In the genomic region with DNA sequence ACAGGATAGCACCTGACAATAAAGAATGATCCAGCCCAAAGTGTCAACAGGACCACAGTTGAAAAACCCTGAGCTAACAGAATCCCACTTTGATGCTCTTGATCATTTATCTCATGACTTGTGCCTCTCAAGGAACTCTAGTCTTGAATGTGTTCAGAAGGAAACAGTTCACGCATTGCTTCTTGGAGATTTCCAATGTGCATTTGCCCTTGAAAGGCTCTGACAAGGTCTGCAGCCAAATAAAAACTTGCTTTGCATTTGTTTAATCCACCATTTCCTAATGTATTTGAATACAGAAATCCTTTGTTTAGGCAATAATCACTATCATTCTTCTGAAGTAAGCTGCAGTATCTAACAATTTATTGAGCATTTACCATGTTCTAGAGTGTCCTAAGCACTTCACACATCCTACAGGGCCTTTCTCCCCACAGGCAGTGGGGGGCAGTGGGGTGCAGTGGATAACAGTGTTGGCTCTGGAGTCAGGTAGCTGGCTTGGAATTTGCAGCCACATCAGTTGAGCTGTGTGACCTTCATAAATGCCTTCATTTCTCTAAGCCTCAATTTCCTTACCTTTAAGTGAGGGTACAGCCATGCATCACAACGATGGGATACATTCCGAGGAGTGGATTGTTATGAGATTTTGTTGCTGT, we compare ENCODE assay signal across 14 cellular contexts.
"Had no signal": no experiment of that assay in that cellular context is flagged by ENCODE, and none has a peak within 500 bp of the region (broad histone marks: within the 10 kb centered on the region; RNA-seq: fewer than 3 reads in every experiment).

No MANE protein-coding gene starts in this region.

- H3K4me3 Mint-ChIP-seq: nephron; stimulated activated memory B cell treated with anti-CD40 and anti-IgM and Interleukin-4, amounts not matched to agents 10 μg/mL and 1 μg/mL and 100 μg/mL, for 72 hours; T-cell had no signal

- H3K4me3 ChIP-seq: lower lobe of right lung, transverse colon had no signal

- H3K27me3 Mint-ChIP-seq: stimulated activated memory B cell treated with anti-CD40 and anti-IgM and Interleukin-4, amounts not matched to agents 10 μg/mL and 1 μg/mL and 100 μg/mL, for 72 hours; T-cell had no signal

- H3K27me3 ChIP-seq: transverse colon had no signal

- H3K4me1 ChIP-seq: lower lobe of right lung had no signal

- H3K36me3 ChIP-seq: lower lobe of right lung, transverse colon had no signal

- H3K27ac ChIP-seq: lower lobe of right lung, transverse colon, VCaP had no signal

- H3K27ac Mint-ChIP-seq: activated naive CD4-positive, alpha-beta T cell treated with anti-CD3 and anti-CD28 coated beads, Interleukin-2, amount 50 U/mL, for 72 hours; activated T-helper 2 cell treated with anti-CD3 and anti-CD28 coated beads, Interferon-gamma antibody, Interleukin-2, Interleukin-4, amounts not matched to agents 10 μg/mL and 5 μg/mL and 100 μg/mL, durations not matched to agents 14 hours and 24 hours and 36 hours; nephron; stimulated activated memory B cell treated with anti-CD40 and anti-IgM and Interleukin-4, amounts not matched to agents 10 μg/mL and 1 μg/mL and 100 μg/mL, for 72 hours; T-cell had no signal

- ATAC-seq: activated naive CD4-positive, alpha-beta T cell treated with anti-CD3 and anti-CD28 coated beads, Interleukin-2, amount 50 U/mL, for 72 hours; esophagus mucosa; left colon; lower lobe of right lung; stimulated activated memory B cell treated with anti-CD40 and anti-IgM and Interleukin-4, amounts not matched to agents 10 μg/mL and 1 μg/mL and 100 μg/mL, for 72 hours; T-cell had no signal

- DNase-seq: caudate nucleus; left colon; lower lobe of right lung; occipital lobe; stimulated activated CD4-positive, alpha-beta T cell treated with anti-CD3 and anti-CD28 coated beads, Interleukin-2, amount 100 ng/mL, for 48 hours; T-cell; T1000; transverse colon had no signal

- H3K9me3 Mint-ChIP-seq: activated naive CD4-positive, alpha-beta T cell treated with anti-CD3 and anti-CD28 coated beads, Interleukin-2, amount 50 U/mL, for 72 hours; activated T-helper 2 cell treated with anti-CD3 and anti-CD28 coated beads, Interferon-gamma antibody, Interleukin-2, Interleukin-4, amounts not matched to agents 10 μg/mL and 5 μg/mL and 100 μg/mL, durations not matched to agents 14 hours and 24 hours and 36 hours; nephron; T-cell had no signal

- H3K9me3 ChIP-seq: lower lobe of right lung, transverse colon had no signal
